8 cellular contexts compared by ENCODE assay signal in the genomic region with DNA sequence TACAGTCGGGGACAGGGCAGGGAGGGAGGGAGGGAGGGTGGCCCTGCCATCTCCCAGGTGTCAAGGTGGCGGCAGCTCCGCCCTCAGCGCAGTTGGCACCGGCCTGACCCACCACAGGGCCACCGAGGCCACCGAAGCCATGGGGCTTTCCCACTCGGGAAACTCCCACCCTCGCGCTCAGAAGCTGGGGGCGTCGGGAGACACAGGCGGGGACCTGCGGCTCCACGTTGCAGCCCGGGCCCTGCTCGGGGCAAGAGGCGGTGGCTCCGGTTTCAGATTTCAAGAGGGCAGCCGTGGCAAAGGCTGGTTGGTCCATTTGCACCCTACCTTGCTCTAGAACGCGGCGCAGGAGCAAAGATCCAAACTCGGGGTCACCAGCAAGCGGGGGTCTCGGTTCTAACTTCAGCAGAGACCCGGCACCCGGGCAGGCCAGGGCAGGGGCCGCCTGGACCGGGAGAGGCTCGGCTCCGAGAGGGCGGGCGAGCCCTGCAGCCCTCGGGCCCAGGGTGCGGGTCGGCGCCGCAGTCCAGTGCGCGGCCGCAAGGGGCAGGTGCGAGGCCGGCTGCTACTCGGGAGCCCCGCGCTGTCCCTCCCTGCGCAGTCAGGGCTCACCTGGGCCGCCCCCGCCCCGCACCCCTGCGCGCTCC. TPM values are rescaled to one million over a fixed set of nuclear protein-coding genes. Genes with fewer than 3 reads are reported as not detected.
DNase-seq lines count a peak whose midpoint lies in the region; TF ChIP-seq lines count a peak whose summit lies in the region.

No MANE protein-coding gene starts in this region.

- DNase-seq in Caki2 (ENCODE audit: low read depth) (peak; percentile 77), GM20000 (ENCODE audit: low spot score) (peak; percentile 78), HK-2 (ENCODE audit: unreplicated experiment) (peak; percentile 65), SKM-1 (lab: John Stamatoyannopoulos, UW; ENCODE audit: unreplicated experiment) (peak; percentile 43), astrocyte of the cerebellum (ENCODE audit: low read depth) (no peak), iPS-NIHi11 (ENCODE audit: low spot score) (peak; percentile 95), mesenteric fat pad (ENCODE audit: low spot score) (no peak)
- peak; percentile 46 to 52 for DNase-seq in stimulated activated CD4-positive, alpha-beta T cell treated with anti-CD3 and anti-CD28 coated beads, Interleukin-1b, Interleukin-23, amount 100 ng/mL, for 4 hours (ENCODE audit: low read depth in 2 of 2)

- in situ Hi-C loops in Caki2 (cut with HindIII; ENCODE audit: low pct_unique_long_range_greater_than_20kb, low sequenced_read_pairs) = no loop called here
- in situ Hi-C loops in astrocyte of the cerebellum (cut with HindIII; ENCODE audit: low sequenced_read_pairs) = no loop called here

- peak overlapping the region; percentile 39 for H3K4me3 ChIP-seq in astrocyte of the cerebellum (ENCODE audit: low read depth, low read length)

- TF ChIP-seq CTCF in GM20000 (IDR thresholded peaks at IDR 0.05; ENCODE audit: extremely low read depth, missing control alignments) (peak; percentile 32), astrocyte of the cerebellum (IDR thresholded peaks at IDR 0.05; ENCODE audit: low read depth, low read length, missing control alignments) (peak; percentile 35)

RNA-seq across cellular contexts. Expression of gene CYB561, which starts 0.4 kb away (rescaled TPM):
- total RNA-seq in Caki2 (2014; rRNA removed; shearing (Covaris generic); ENCODE audit: low replicate concordance) = 40.1 and 43.8 TPM in 2 replicates
- total RNA-seq in mesenteric fat pad = 26.7 TPM

RNA-seq across cellular contexts. Expression of gene ACE, which starts 31.2 kb away (rescaled TPM):
- total RNA-seq in Caki2 (2014; rRNA removed; shearing (Covaris generic); ENCODE audit: low replicate concordance) = not detected in 2 replicates
- 14.1 TPM for total RNA-seq in mesenteric fat pad

Comparison
In these comparisons a context has a peak if more than half of its experiments do, and no peak if none do; other contexts are left out.
1. DNase-seq: peak in Caki2 (single experiment), GM20000 (single experiment), HK-2 (single experiment), SKM-1 (single experiment), iPS-NIHi11 (single experiment) and stimulated activated CD4-positive, alpha-beta T cell treated with anti-CD3 and anti-CD28 coated beads, Interleukin-1b, Interleukin-23, amount 100 ng/mL, for 4 hours (2 of 2); none in astrocyte of the cerebellum (single experiment) and mesenteric fat pad (single experiment).
2. RNA of gene ACE, which starts 31.2 kb away (total RNA-seq): 14.1 TPM in mesenteric fat pad (single experiment); not detected in Caki2; every median in the first group is over 10 times any median in the second.